ENCODE assay signal across 27 cellular contexts in genomic region chr3:158085358-158085757, GRCh38. TPM values are rescaled to one million over a fixed set of nuclear protein-coding genes. Genes with fewer than 3 reads are reported as not detected.
"Had no signal": no experiment of that assay in that cellular context is flagged by ENCODE, and none has a peak within 500 bp of the region (broad histone marks: within the 10 kb centered on the region; RNA-seq: fewer than 3 reads in every experiment).

No MANE protein-coding gene starts in this region.

- H3K4me1 Mint-ChIP-seq: endodermal cell, immature natural killer cell, natural killer cell, neural crest cell had no signal

- H3K9me3 ChIP-seq: esophagus muscularis mucosa, gastroesophageal sphincter, left ventricle myocardium inferior, lower lobe of right lung, mucosa of descending colon, stomach, thoracic aorta, transverse colon had no signal

- ATAC-seq: gastroesophageal sphincter, left cardiac atrium, lower lobe of right lung, mucosa of descending colon, natural killer cell had no signal

- H3K27ac Mint-ChIP-seq: endodermal cell, immature natural killer cell, natural killer cell had no signal

- H3K36me3 ChIP-seq: esophagus muscularis mucosa, gastroesophageal sphincter, left ventricle myocardium inferior, lower lobe of right lung, stomach, thoracic aorta, transverse colon had no signal

- H3K9me3 Mint-ChIP-seq: endodermal cell, neural crest cell had no signal

- H3K27ac ChIP-seq: coronary artery, esophagus muscularis mucosa, gastroesophageal sphincter, left ventricle myocardium inferior, lower lobe of right lung, stomach, thoracic aorta, transverse colon had no signal

- H3K4me3 Mint-ChIP-seq: endodermal cell, immature natural killer cell, natural killer cell, neural crest cell had no signal

- H3K4me3 ChIP-seq: coronary artery, esophagus muscularis mucosa, gastroesophageal sphincter, left ventricle myocardium inferior, lower lobe of right lung, mucosa of descending colon, stomach, thoracic aorta, transverse colon had no signal

- FAIRE-seq: endothelial cell of umbilical vein, kidney, small intestine had no signal

- H3K36me3 Mint-ChIP-seq: immature natural killer cell, natural killer cell had no signal

- DNase-seq: effector CD4-positive, alpha-beta T cell; endodermal cell; glutamatergic neuron; immature natural killer cell; kidney; left cardiac atrium; left ventricle myocardium inferior; lower lobe of right lung; mucosa of descending colon; natural killer cell; posterior cingulate gyrus; small intestine; stimulated activated CD4-positive, alpha-beta T cell treated with anti-CD3 and anti-CD28 coated beads, Interleukin-12 subunit alpha, Interleukin-12 subunit beta, amount 100 ng/mL, for 4 hours; stimulated activated naive CD4-positive, alpha-beta T cell; stomach; substantia nigra; transverse colon had no signal

- H3K4me1 ChIP-seq: esophagus muscularis mucosa, gastroesophageal sphincter, left ventricle myocardium inferior, lower lobe of right lung, stomach had no signal

RNA-seq across cellular contexts. Expression of gene SHOX2, which starts 20.9 kb away (rescaled TPM):
- total RNA-seq: chondrocyte, dermis microvascular lymphatic vessel endothelial cell, endothelial cell of umbilical vein, fibroblast of villous mesenchyme, natural killer cell, osteocyte had no signal
- polyA plus RNA-seq: endothelial cell of umbilical vein, immature natural killer cell had no signal
